Comparison of ENCODE assay signal across 8 cellular contexts in genomic region chr19:52138614-52139290, GRCh38. TPM values are rescaled to one million over a fixed set of nuclear protein-coding genes. Genes with fewer than 3 reads are reported as not detected.
DNase-seq lines count a peak whose midpoint lies in the region; ATAC-seq and TF ChIP-seq lines count a peak whose summit lies in the region.

No MANE protein-coding gene starts in this region.

- TF ChIP-seq CTCF in foreskin keratinocyte (conservative IDR thresholded peaks at IDR 0.05) = no peak

- H3K4me1 ChIP-seq in foreskin keratinocyte = peaks cover 4% of the 10 kb centered on the region

- H3K27me3 ChIP-seq in foreskin keratinocyte = no peaks in the 10 kb centered on the region

- peak overlapping the region; percentile 36 for H3K27ac ChIP-seq in foreskin keratinocyte

- no peak for ATAC-seq in foreskin keratinocyte
- ATAC-seq in GM18858 (IDR thresholded peaks at IDR 0.05; ENCODE audit: unreplicated experiment) = no peak

- DNase-seq in activated gamma-delta T cell treated with Interleukin-2 at 50 U/mL for 16 hours (peak; percentile 4), activated gamma-delta T cell (lab: John Stamatoyannopoulos, UW) (no peak), NCI-H2171 treated with DMSO at 0.1 percent for 48 hours (lab: John Stamatoyannopoulos, UW) (peak; percentile 79), activated T-cell treated with anti-CD3 and anti-CD28 coated beads for 4 hours (peak; percentile 8), foreskin keratinocyte (peak in 1 of 2 donors; percentile 19), nucleus accumbens (lab: John Stamatoyannopoulos, UW) (peak in 30 of 56 donors; percentile 0 to 36 (median 12)), mesenteric fat pad (ENCODE audit: low spot score) (no peak)

RNA-seq across cellular contexts. Expression of gene ZNF616, which starts 1.0 kb away (rescaled TPM):
- total RNA-seq in foreskin keratinocyte (7.0 and 7.8 TPM in 2 replicates), mesenteric fat pad (7.2 TPM)
- polyA plus RNA-seq in foreskin keratinocyte = 2.0 and 2.3 TPM in 2 replicates

RNA-seq across cellular contexts. Expression of gene ZNF836, which starts 32.7 kb away (rescaled TPM):
- 6.7 and 9.0 TPM in 2 replicates for total RNA-seq in foreskin keratinocyte
- 2.5 and 3.3 TPM in 2 replicates for polyA plus RNA-seq in foreskin keratinocyte
- total RNA-seq in mesenteric fat pad = 8.2 TPM

RNA-seq across cellular contexts. Expression of gene ZNF841, which starts 43.2 kb away (rescaled TPM):
- total RNA-seq in foreskin keratinocyte = 8.7 and 10.2 TPM in 2 replicates
- polyA plus RNA-seq in foreskin keratinocyte = 1.1 and 1.2 TPM in 2 replicates
- total RNA-seq in mesenteric fat pad = 17.9 TPM

RNA-seq across cellular contexts. Expression of gene PPP2R1A, which starts 51.1 kb away (rescaled TPM):
- 230 and 241 TPM in 2 replicates for total RNA-seq in foreskin keratinocyte
- polyA plus RNA-seq in foreskin keratinocyte = 208 and 210 TPM in 2 replicates
- 184 TPM for total RNA-seq in mesenteric fat pad

Comparison
In these comparisons a context has a peak if more than half of its experiments do, and no peak if none do; other contexts are left out.
1. DNase-seq: peak in activated gamma-delta T cell treated with Interleukin-2 at 50 U/mL for 16 hours (single experiment), NCI-H2171 treated with DMSO at 0.1 percent for 48 hours (single experiment), activated T-cell treated with anti-CD3 and anti-CD28 coated beads for 4 hours (single experiment) and nucleus accumbens (30 of 56); none in activated gamma-delta T cell (single experiment) and mesenteric fat pad (single experiment).